Comparison of ENCODE assay signal across 1 cellular context in genomic region chr10:86795353-86795752, GRCh38.
TF ChIP-seq lines count a peak whose summit lies in the region.

No MANE protein-coding gene starts in this region.

TF ChIP-seq in WTC11, 78 proteins besides CTCF, POLR2A, EP300 and RAD21 (continued from another document):
- TF ChIP-seq AR (CRISPR knock-in tag; IDR thresholded peaks at IDR 0.05): no peak
- no peak for TF ChIP-seq E2F5 (CRISPR knock-in tag; IDR thresholded peaks at IDR 0.05)
- no peak for TF ChIP-seq E2F4 (CRISPR knock-in tag; IDR thresholded peaks at IDR 0.05; ENCODE audit: borderline replicate concordance, low read depth)
- no peak for TF ChIP-seq TP53 (CRISPR knock-in tag; IDR thresholded peaks at IDR 0.05)
- no peak for TF ChIP-seq OVOL2 (CRISPR knock-in tag; IDR thresholded peaks at IDR 0.05; ENCODE audit: borderline replicate concordance)
- no peak for TF ChIP-seq ZNF396 (CRISPR knock-in tag; IDR thresholded peaks at IDR 0.05; ENCODE audit: borderline replicate concordance)
- TF ChIP-seq ZNF219 (CRISPR knock-in tag; IDR thresholded peaks at IDR 0.05; ENCODE audit: borderline replicate concordance): no peak
- no peak for TF ChIP-seq JAZF1 (CRISPR knock-in tag; IDR thresholded peaks at IDR 0.05)
- TF ChIP-seq NFE2L1 (CRISPR knock-in tag; IDR thresholded peaks at IDR 0.05): no peak
- no peak for TF ChIP-seq NR3C1 (CRISPR knock-in tag; conservative IDR thresholded peaks at IDR 0.05; ENCODE audit: low read depth)
- TF ChIP-seq USF2 (CRISPR knock-in tag; IDR thresholded peaks at IDR 0.05): no peak
- TF ChIP-seq ETV6 (CRISPR knock-in tag; IDR thresholded peaks at IDR 0.05): no peak
- no peak for TF ChIP-seq PREB (CRISPR knock-in tag; IDR thresholded peaks at IDR 0.05; ENCODE audit: borderline replicate concordance)
